Comparison of ENCODE assay signal across 11 cellular contexts in the genomic region with DNA sequence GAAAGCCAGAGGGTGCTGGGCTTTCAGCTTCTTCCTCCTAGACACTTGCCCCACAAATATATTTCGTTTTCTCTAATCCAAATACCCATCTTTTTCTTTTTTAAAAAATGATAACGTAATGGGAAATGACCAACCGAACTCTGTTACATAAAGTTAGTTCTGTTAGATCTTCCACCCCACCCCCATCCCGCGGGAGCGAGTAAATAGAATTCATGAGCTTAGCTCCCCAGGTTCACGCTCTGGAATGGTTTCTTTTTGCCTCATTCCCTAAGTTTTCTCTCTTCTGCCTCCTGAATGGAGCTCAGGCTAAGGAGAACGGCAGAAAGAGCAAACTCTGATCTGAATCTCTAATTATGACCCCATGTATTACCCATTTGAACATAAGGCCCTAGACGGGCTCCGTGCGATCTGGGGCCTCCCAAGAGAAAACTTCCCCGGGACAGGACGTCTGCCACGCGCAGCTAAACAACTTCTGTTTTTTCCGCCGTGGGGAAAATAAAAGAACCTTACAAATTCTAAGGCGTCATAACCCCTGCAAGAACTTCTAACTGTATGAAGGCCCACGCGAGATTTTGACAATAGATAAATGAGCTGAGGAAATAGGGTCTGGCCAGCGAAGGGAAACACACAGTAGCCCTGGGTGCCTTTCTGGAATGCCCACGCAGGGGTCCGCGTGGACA. TPM values are rescaled to one million over a fixed set of nuclear protein-coding genes. Genes with fewer than 3 reads are reported as not detected.
DNase-seq lines count a peak whose midpoint lies in the region; ATAC-seq and TF ChIP-seq lines count a peak whose summit lies in the region.
"Had no signal": no experiment of that assay in that cellular context is flagged by ENCODE, and none has a peak within 500 bp of the region (broad histone marks: within the 10 kb centered on the region; RNA-seq: fewer than 3 reads in every experiment).

No MANE protein-coding gene starts in this region.

- H3K36me3 ChIP-seq in HUES64 (ENCODE audit: insufficient read depth, low read length) = no peaks in the 10 kb centered on the region

- no peak for ATAC-seq in sciatic nerve
- no peak for ATAC-seq in GM21528 (IDR thresholded peaks at IDR 0.05; ENCODE audit: low FRiP score, unreplicated experiment)
- ATAC-seq in HG02623 (IDR thresholded peaks at IDR 0.05; ENCODE audit: unreplicated experiment) = no peak
- ATAC-seq: left colon had no signal

- H3K9ac ChIP-seq in HUES64 (ENCODE audit: low read depth, low read length) = no peak overlapping the region

- H3K4me1 ChIP-seq in HUES64 (ENCODE audit: insufficient read depth, low read length) = peaks cover 36% of the 10 kb centered on the region

- 30% methylated on average over 24 of the region's 24 CpGs for WGBS in HUES64

- no peak for TF ChIP-seq CTCF in fibroblast of mammary gland (conservative IDR thresholded peaks at IDR 0.05; ENCODE audit: control insufficient read depth, insufficient read depth, low read depth, low read length)

- no peak overlapping the region for H3K27ac ChIP-seq in HUES64 (ENCODE audit: low read depth, low read length)

- intact Hi-C loops in sciatic nerve (cut with DNase I) = no loop called here

- peak overlapping the region; percentile 60 for H3K4me3 ChIP-seq in HUES64 (ENCODE audit: low read length)
- peak overlapping the region; percentile 84 for H3K4me3 ChIP-seq in fibroblast of mammary gland (ENCODE audit: control insufficient read depth, low read depth, low read length)

- H3K27me3 ChIP-seq in HUES64 (ENCODE audit: insufficient read depth, low read length) = peaks cover 100% of the 10 kb centered on the region

- H3K9me3 ChIP-seq in HUES64 (ENCODE audit: insufficient read depth, low read depth, low read length) = no peaks in the 10 kb centered on the region

- DNase-seq in GM03348 (ENCODE audit: low spot score) (peak; percentile 49), fibroblast of mammary gland (ENCODE audit: low read depth) (peak; percentile 61), sciatic nerve (ENCODE audit: low spot score) (peak; percentile 68)
- no peak for DNase-seq in stimulated activated CD4-positive, alpha-beta T cell treated with anti-CD3 and anti-CD28 coated beads, Interleukin-4, amount 100 ng/mL, for 1 hour
- DNase-seq: DMS53, left colon, NCI-H526 had no signal

RNA-seq across cellular contexts. Expression of a gene that starts 2.4 kb away (rescaled TPM):
- polyA plus RNA-seq in HUES64 (2013, experiment 1 of 2) = 3.1 TPM
- polyA plus RNA-seq in HUES64 (2013, experiment 2 of 2) = 4.5 TPM
- 12.5 TPM for total RNA-seq in sciatic nerve
- total RNA-seq: bronchial epithelial cell, left colon had no signal
